Comparison of ENCODE assay signal across 17 cellular contexts in the genomic region with DNA sequence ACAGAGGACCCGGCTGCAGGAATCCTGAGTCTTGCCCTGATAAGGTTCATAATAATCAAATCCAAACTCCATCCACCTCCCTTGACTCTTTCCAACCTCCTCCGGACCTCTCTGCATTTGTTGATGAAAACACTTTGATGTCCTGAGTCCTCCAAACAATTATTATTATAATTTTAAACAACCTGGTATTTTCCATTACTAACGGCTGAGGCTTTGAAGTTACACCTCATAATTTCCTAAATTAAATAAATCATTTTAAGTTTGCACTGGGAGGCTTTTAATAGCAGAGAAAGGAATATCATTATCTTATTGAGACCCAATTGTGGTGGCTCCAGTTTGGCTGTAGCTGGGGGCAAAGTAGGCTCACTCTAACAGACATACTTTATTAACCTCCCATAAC. TPM values are rescaled to one million over a fixed set of nuclear protein-coding genes. Genes with fewer than 3 reads are reported as not detected.
DNase-seq lines count a peak whose midpoint lies in the region; ATAC-seq, FAIRE-seq and TF ChIP-seq lines count a peak whose summit lies in the region.
"Had no signal": no experiment of that assay in that cellular context is flagged by ENCODE, and none has a peak within 500 bp of the region (broad histone marks: within the 10 kb centered on the region; RNA-seq: fewer than 3 reads in every experiment).

No MANE protein-coding gene starts in this region.

- no TSS peak for BruUV-seq in A673 (replicated peaks; lab: Mats Ljungman, UMichigan)

- no peak overlapping the region for H2BK120ac ChIP-seq in H1 (replicated peaks; ENCODE audit: low read depth, low read length)

- H3K4me3 Mint-ChIP-seq in neural progenitor cell: peak overlapping the region; percentile 75
- H3K4me3 Mint-ChIP-seq in stimulated activated effector memory CD8-positive, alpha-beta T cell treated with anti-CD3 and anti-CD28 coated beads, Interleukin-12 subunit alpha, Interleukin-12 subunit beta, amount 100 ng/mL, for 72 hours: no peak overlapping the region
- H3K4me3 Mint-ChIP-seq: CD8-positive, alpha-beta memory T cell; T-helper 17 cell had no signal

- DNase-seq in NCI-H69 (lab: John Stamatoyannopoulos, UW) (peak; percentile 86), H1 (ENCODE audit: low read depth in 1 of 2, low spot score in 2 of 2) (no peak), neural progenitor cell (ENCODE audit: low spot score) (no peak), A673 (ENCODE audit: low spot score) (no peak)
- no peak for DNase-seq in stimulated activated CD4-positive, alpha-beta T cell treated with anti-CD3 and anti-CD28 coated beads, Interleukin-15, amount 100 ng/mL, for 24 hours
- DNase-seq in activated CD4-positive, alpha-beta T cell treated with anti-CD3 and anti-CD28 coated beads, Interleukin-2, amount 50 U/mL, for 1 hour: no peak
- no peak for DNase-seq in stimulated activated effector memory CD8-positive, alpha-beta T cell treated with anti-CD3 and anti-CD28 coated beads, Interleukin-12 subunit alpha, Interleukin-12 subunit beta, amount 100 ng/mL, for 72 hours (ENCODE audit: low spot score in 2 of 2)
- DNase-seq: CD8-positive, alpha-beta memory T cell; HCEC 1CT; KG1; NCI-H2081; NCI-H510A treated with DMSO at 0.1 percent for 48 hours; SJCRH30; T-helper 17 cell had no signal

- H3K4ac ChIP-seq in H1 (replicated peaks; ENCODE audit: insufficient read length, low read depth, low read length): no peak overlapping the region

- no peak for FAIRE-seq in H1 (lab: Jason Lieb, UNC)

- H3K36me3 Mint-ChIP-seq in neural progenitor cell: peaks cover 10% of the 10 kb centered on the region
- H3K36me3 Mint-ChIP-seq in stimulated activated effector memory CD8-positive, alpha-beta T cell treated with anti-CD3 and anti-CD28 coated beads, Interleukin-12 subunit alpha, Interleukin-12 subunit beta, amount 100 ng/mL, for 72 hours: no peaks in the 10 kb centered on the region
- H3K36me3 Mint-ChIP-seq: CD8-positive, alpha-beta memory T cell had no signal

- H3K79me2 ChIP-seq in H1 (ENCODE audit: control insufficient read depth in 1 of 2, insufficient read depth in 2 of 2, low read length in 2 of 2): no peaks in the 10 kb centered on the region
- H3K79me2 ChIP-seq in neural progenitor cell (ENCODE audit: low read depth): no peaks in the 10 kb centered on the region

- H3K9me3 Mint-ChIP-seq in neural progenitor cell: no peaks in the 10 kb centered on the region
- peaks cover 5% of the 10 kb centered on the region for H3K9me3 Mint-ChIP-seq in stimulated activated effector memory CD8-positive, alpha-beta T cell treated with anti-CD3 and anti-CD28 coated beads, Interleukin-12 subunit alpha, Interleukin-12 subunit beta, amount 100 ng/mL, for 72 hours

- intact Hi-C loops in A673 (cut with micrococcal nuclease; ENCODE audit: unreplicated experiment): no loop called here

- CTCF ChIA-PET in H1 (lab: Charles Lee; ENCODE audit: partially characterized antibody): interaction anchor here (0.6 to 3.6 kb wide), 5 partner anchors 14 to 314 kb away, joined by 3 to 37 read pairs (median 5); no protein-coding TSS in a partner anchor
- CTCF ChIA-PET in A673 (lab: Charles Lee): no interaction called here

- WGBS in H1 (ENCODE audit: extremely low coverage in 1 of 2, insufficient coverage in 1 of 2, insufficient read length in 1 of 2, insufficient replicate concordance in 2 of 2, low coverage in 1 of 2, low lambda C conversion rate in 2 of 2, missing lambda C conversion rate in 1 of 2), 2 experiments: 8% methylated on average over 3 of the region's 3 CpGs; no CpG with 5 or more reads in 1 of the 2 experiments

- H4K5ac ChIP-seq in H1 (ENCODE audit: insufficient read length, low read depth, low read length): no peak overlapping the region

- H3K4me2 ChIP-seq in H1 (ENCODE audit: insufficient read depth in 1 of 2, low read depth in 2 of 2, low read length in 2 of 2) (peak overlapping the region; percentile 69 to 72; a peak in 1 of 4 replicates), neural progenitor cell (peak overlapping the region; percentile 91)
- H3K4me2 ChIP-seq: BLaER1 treated with 17β-estradiol and CSF1 and Interleukin-3, amounts not matched to agents 10 nM and 100 nM had no signal

- no peak overlapping the region for H3K9ac ChIP-seq in HUES6 (ENCODE audit: low read length)
- H3K9ac ChIP-seq in H1 (replicated peaks in 1 of 4; ENCODE audit: extremely low read depth in 1 of 4, low read depth in 3 of 4, low read length in 3 of 4): no peak overlapping the region
- no peak overlapping the region for H3K9ac ChIP-seq in neural progenitor cell
- H3K9ac ChIP-seq: BLaER1 treated with 17β-estradiol and CSF1 and Interleukin-3, amounts not matched to agents 10 nM and 100 nM had no signal

- no peak for ATAC-seq in stimulated activated effector memory CD8-positive, alpha-beta T cell treated with anti-CD3 and anti-CD28 coated beads, Interleukin-12 subunit alpha, Interleukin-12 subunit beta, amount 100 ng/mL, for 72 hours
- ATAC-seq: Panc1, T-helper 17 cell had no signal

- no peak overlapping the region for H2BK20ac ChIP-seq in H1 (ENCODE audit: low read length)

- H3K36me3 ChIP-seq in HUES6 (ENCODE audit: control insufficient read depth, insufficient read depth, low read length): peaks cover 4% of the 10 kb centered on the region; the same call in 1 of the 2 replicates
- peaks cover 0 to 4% (median 0%) of the 10 kb centered on the region in 4 experiments; a peak in 1 of 8 replicates for H3K36me3 ChIP-seq in H1 (ENCODE audit: control insufficient read depth in 2 of 4, insufficient read depth in 4 of 4, low read length in 3 of 4)
- H3K36me3 ChIP-seq in neural progenitor cell: no peaks in the 10 kb centered on the region
- no peaks in the 10 kb centered on the region for H3K36me3 ChIP-seq in A673 (ENCODE audit: insufficient read depth, low read length, poor library complexity, severe bottlenecking)
- H3K36me3 ChIP-seq: BLaER1 treated with 17β-estradiol and CSF1 and Interleukin-3, amounts not matched to agents 10 nM and 100 nM had no signal

- no peak overlapping the region for H2AK5ac ChIP-seq in H1 (ENCODE audit: low read depth, low read length)

- H2BK12ac ChIP-seq in H1 (ENCODE audit: low read depth, low read length): no peak overlapping the region

- H4K91ac ChIP-seq in H1 (replicated peaks; ENCODE audit: insufficient read length, low read length): no peak overlapping the region

- peaks cover 45% of the 10 kb centered on the region for H3F3A ChIP-seq in neural progenitor cell (ENCODE audit: low read depth)

- H4K20me1 ChIP-seq in H1 (replicated peaks in 1 of 2; ENCODE audit: control insufficient read depth in 1 of 2, insufficient read depth in 2 of 2, low read length in 2 of 2) (peaks cover 5 to 20% of the 10 kb centered on the region in 2 experiments), neural progenitor cell (ENCODE audit: low read depth) (peaks cover 48% of the 10 kb centered on the region)

- POLR2A ChIA-PET in H1 (lab: Charles Lee; ENCODE audit: partially characterized antibody): interaction anchor here (1.2 kb wide), 1 partner anchor 14 kb away, joined by 5 read pairs; no protein-coding TSS in a partner anchor
- POLR2A ChIA-PET in A673 (lab: Charles Lee; ENCODE audit: low non-redundant PET): no interaction called here

- peaks cover 5% of the 10 kb centered on the region; the same call in 1 of the 2 replicates for H3K23me2 ChIP-seq in H1 (ENCODE audit: low read depth, low read length)

- TF ChIP-seq CTCF in H1 (IDR thresholded peaks at IDR 0.05; ENCODE audit: control extremely low read depth in 1 of 3, insufficient read depth in 1 of 3, low read depth in 1 of 3, low read length in 3 of 3) (no peak), neural progenitor cell (IDR thresholded peaks at IDR 0.05) (no peak), A673 (conservative IDR thresholded peaks at IDR 0.05; ENCODE audit: low read depth, low read length) (no peak)

- H3K4me1 Mint-ChIP-seq in neural progenitor cell: peaks cover 83% of the 10 kb centered on the region
- H3K4me1 Mint-ChIP-seq in stimulated activated effector memory CD8-positive, alpha-beta T cell treated with anti-CD3 and anti-CD28 coated beads, Interleukin-12 subunit alpha, Interleukin-12 subunit beta, amount 100 ng/mL, for 72 hours: peaks cover 6% of the 10 kb centered on the region
- H3K4me1 Mint-ChIP-seq: CD8-positive, alpha-beta memory T cell had no signal

- H3K27me3 Mint-ChIP-seq in neural progenitor cell (ENCODE audit: insufficient read depth, low read depth): peaks cover 34% of the 10 kb centered on the region

- H2BK5ac ChIP-seq in H1 (ENCODE audit: low read depth, low read length): no peak overlapping the region

- H3K27ac Mint-ChIP-seq in neural progenitor cell: peak overlapping the region; percentile 79
- no peak overlapping the region for H3K27ac Mint-ChIP-seq in stimulated activated effector memory CD8-positive, alpha-beta T cell treated with anti-CD3 and anti-CD28 coated beads, Interleukin-12 subunit alpha, Interleukin-12 subunit beta, amount 100 ng/mL, for 72 hours
- H3K27ac Mint-ChIP-seq: CD8-positive, alpha-beta memory T cell; T-helper 17 cell had no signal

- no peak overlapping the region for H3K14ac ChIP-seq in H1 (ENCODE audit: insufficient read length)

- H3K9me3 ChIP-seq in HUES6 (ENCODE audit: control insufficient read depth, insufficient read depth, low read depth, low read length) (no peaks in the 10 kb centered on the region), H1 (ENCODE audit: insufficient read depth in 2 of 2, low read depth in 1 of 2, low read length in 1 of 2) (no peaks in the 10 kb centered on the region), neural progenitor cell (ENCODE audit: low read depth) (no peaks in the 10 kb centered on the region), A673 (ENCODE audit: low read depth, low read length, poor library complexity, severe bottlenecking) (no peaks in the 10 kb centered on the region)
- H3K9me3 ChIP-seq: SJCRH30 had no signal

- H2AFZ ChIP-seq in H1 (ENCODE audit: low read length) (no peak overlapping the region), neural progenitor cell (replicated peaks) (no peak overlapping the region)

- TF ChIP-seq POLR2A in H1 (IDR thresholded peaks at IDR 0.05; ENCODE audit: control extremely low read depth in 1 of 2, low read depth in 2 of 2, low read length in 2 of 2): no peak

- H3K4me3 ChIP-seq in HUES6 (ENCODE audit: low read depth, low read length) (peak overlapping the region; percentile 59; the same call in 1 of the 2 replicates), H1 (ENCODE audit: extremely low read depth in 1 of 4, insufficient read depth in 2 of 4, low read depth in 3 of 4, low read length in 4 of 4) (peak overlapping the region in 1 of 4 experiments; percentile 53; a peak in 1 of 8 replicates), neural progenitor cell (no peak overlapping the region), A673 (ENCODE audit: low read depth, low read length, poor library complexity, severe bottlenecking) (no peak overlapping the region)
- H3K4me3 ChIP-seq: BLaER1 treated with 17β-estradiol and CSF1 and Interleukin-3, amounts not matched to agents 10 nM and 100 nM; SJCRH30 had no signal

- H3K56ac ChIP-seq in H1 (replicated peaks; ENCODE audit: insufficient read length, low read depth, low read length): no peak overlapping the region

- no peak overlapping the region for H4K8ac ChIP-seq in H1 (ENCODE audit: extremely low read depth, insufficient read depth, low read length)

- H3K27me3 ChIP-seq in HUES6 (ENCODE audit: control insufficient read depth, insufficient read depth, low read length): peaks cover 91% of the 10 kb centered on the region
- peaks cover 64 to 92% (median 89%) of the 10 kb centered on the region in 4 experiments for H3K27me3 ChIP-seq in H1 (replicated peaks in 1 of 4; ENCODE audit: control insufficient read depth in 3 of 4, extremely low read depth in 1 of 4, insufficient read depth in 3 of 4, low read length in 3 of 4)
- peaks cover 97% of the 10 kb centered on the region for H3K27me3 ChIP-seq in neural progenitor cell
- peaks cover 86% of the 10 kb centered on the region for H3K27me3 ChIP-seq in A673 (replicated peaks; ENCODE audit: insufficient read depth, low read depth, low read length, poor library complexity)

- H3K79me1 ChIP-seq in H1 (ENCODE audit: low read depth, low read length): no peaks in the 10 kb centered on the region

- H3K18ac ChIP-seq in H1 (ENCODE audit: extremely low read depth, low read length): no peak overlapping the region

- no peak for TF ChIP-seq RAD21 in H1 (IDR thresholded peaks at IDR 0.05 in 1 of 2, conservative IDR thresholded peaks at IDR 0.05 in 1 of 2; ENCODE audit: low read depth in 2 of 2, low read length in 2 of 2)

- no peak overlapping the region for H3K23ac ChIP-seq in H1 (ENCODE audit: insufficient read length)

- H3K4me1 ChIP-seq in HUES6 (ENCODE audit: control insufficient read depth, insufficient read depth, low read length) (peaks cover 60% of the 10 kb centered on the region), H1 (replicated peaks in 1 of 4; ENCODE audit: control insufficient read depth in 3 of 4, insufficient read depth in 4 of 4, low read length in 3 of 4) (peaks cover 0 to 41% (median 17%) of the 10 kb centered on the region in 4 experiments; a peak in 6 of 7 replicates), neural progenitor cell (peaks cover 45% of the 10 kb centered on the region), A673 (ENCODE audit: insufficient read depth, low read length, poor library complexity, severe bottlenecking) (no peaks in the 10 kb centered on the region)
- H3K4me1 ChIP-seq: BLaER1 treated with 17β-estradiol and CSF1 and Interleukin-3, amounts not matched to agents 10 nM and 100 nM had no signal

- no peak overlapping the region for H2BK15ac ChIP-seq in H1 (ENCODE audit: low read length)

- H3K27ac ChIP-seq in HUES6 (ENCODE audit: low read depth, low read length) (no peak overlapping the region), H1 (ENCODE audit: low read depth, low read length) (no peak overlapping the region), neural progenitor cell (no peak overlapping the region), A673 (ENCODE audit: low read depth, low read length, poor library complexity, severe bottlenecking) (no peak overlapping the region)
- H3K27ac ChIP-seq: BLaER1 treated with 17β-estradiol and CSF1 and Interleukin-3, amounts not matched to agents 10 nM and 100 nM; SJCRH30 had no signal

- TF ChIP-seq EP300 in H1 (IDR thresholded peaks at IDR 0.05; ENCODE audit: borderline replicate concordance in 1 of 2, low read depth in 2 of 2, low read length in 2 of 2): no peak

RNA-seq across cellular contexts. Expression of a gene that starts 9.5 kb away (rescaled TPM):
- 0.38 and 0.47 TPM in 2 replicates for total RNA-seq in H1 (2021; fragmentation: NEBNext Ultra II Directional; extraction: Animal tissue kit (Norgen Biotek cat#: 25700))
- polyA plus RNA-seq in H1 (2011; rRNA removed): 0.24 and 0.30 TPM in 2 replicates
- polyA plus RNA-seq in H1 (2011; cell fraction: cytosol; rRNA removed): 0.30 TPM
- 0.86 TPM for polyA plus RNA-seq in H1 (2011; cell fraction: nucleus; rRNA removed)
- polyA plus RNA-seq in H1 (2012, experiment 1 of 2): 0.20 to 0.70 TPM (median 0.50 TPM) in 4 replicates
- 0.46 TPM for polyA plus RNA-seq in H1 (2012, experiment 2 of 2)
- 0.43 TPM for polyA plus RNA-seq in H1 (2013, experiment 1 of 2)
- polyA plus RNA-seq in H1 (2013, experiment 2 of 2): 0.42 TPM
- 0.29 and 0.73 TPM in 2 replicates for polyA minus RNA-seq in H1 (2011; rRNA and poly(A)+ RNA removed)
- polyA minus RNA-seq in H1 (2011; cell fraction: cytosol; rRNA and poly(A)+ RNA removed): 2.0 TPM
- polyA minus RNA-seq in H1 (2011; cell fraction: nucleus; rRNA and poly(A)+ RNA removed): not detected
- 0.30 and 0.93 TPM in 2 replicates for total RNA-seq in neural progenitor cell (ENCODE audit: low replicate concordance)
- total RNA-seq in A673 (2021): not detected in 2 replicates
- total RNA-seq: CD8-positive, alpha-beta memory T cell had no signal
- polyA plus RNA-seq: CD8-positive, alpha-beta memory T cell had no signal
